ENCODE assay signal across 1 cellular context in the genomic region with DNA sequence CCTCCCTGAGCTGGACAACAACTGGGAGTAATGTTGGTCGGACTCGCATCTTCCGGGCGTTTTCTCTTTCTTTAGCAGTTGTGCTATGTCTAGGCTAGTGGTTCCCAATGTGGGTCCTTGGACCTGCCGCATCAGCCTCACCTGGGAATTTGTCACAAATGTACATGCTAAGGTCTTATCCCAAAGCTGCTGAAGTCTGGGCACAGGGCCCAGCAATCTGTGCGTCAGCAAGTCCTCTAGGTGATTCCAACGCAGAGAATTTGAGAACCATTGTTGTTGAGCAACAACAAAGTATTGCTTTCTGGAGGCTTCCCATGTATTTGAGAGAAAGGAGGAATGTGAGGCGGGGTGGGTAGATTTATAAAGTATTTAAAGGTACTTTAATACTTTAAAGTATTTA.
TF ChIP-seq lines count a peak whose summit lies in the region.

No MANE protein-coding gene starts in this region.

TF ChIP-seq in H1, 55 proteins besides CTCF, POLR2A, EP300 and RAD21 (continued from another document):
- no peak for TF ChIP-seq NANOG (IDR thresholded peaks at IDR 0.05; ENCODE audit: insufficient read depth, low read depth, low read length, poor library complexity, severe bottlenecking)
- TF ChIP-seq TBP (IDR thresholded peaks at IDR 0.05; ENCODE audit: low read depth, low read length), result no peak
- TF ChIP-seq POU5F1 (IDR thresholded peaks at IDR 0.05; ENCODE audit: low read depth, low read length), result no peak
- TF ChIP-seq CEBPB (IDR thresholded peaks at IDR 0.05; ENCODE audit: low read depth, low read length), result no peak
- no peak for TF ChIP-seq CHD1 (IDR thresholded peaks at IDR 0.05; ENCODE audit: low read depth, low read length)
- TF ChIP-seq RXRA (IDR thresholded peaks at IDR 0.05; ENCODE audit: insufficient read depth, low read depth, low read length), result no peak
- TF ChIP-seq FOSL1 (IDR thresholded peaks at IDR 0.05; ENCODE audit: insufficient read depth, low read depth, low read length), result no peak
